Comparison of ENCODE assay signal across 1 cellular context in the genomic region with DNA sequence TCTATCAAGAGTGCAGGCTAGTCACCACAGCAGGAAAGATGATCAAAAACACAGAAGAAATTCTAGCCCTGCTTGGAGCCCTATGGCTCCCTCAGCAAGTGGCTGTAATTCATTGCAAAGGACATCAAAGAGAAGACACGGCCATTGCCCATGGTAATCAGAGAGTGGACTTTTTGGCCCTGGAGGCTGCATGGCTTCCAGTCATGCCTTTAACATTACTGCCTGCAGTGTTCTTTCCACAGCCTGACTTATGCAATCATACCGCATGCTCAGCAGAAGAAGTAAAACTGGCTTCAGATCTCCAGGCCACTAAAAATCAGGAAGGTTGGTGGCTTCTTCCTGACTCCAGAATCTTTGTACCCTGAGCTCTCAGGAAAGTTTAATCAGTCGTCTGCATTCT.
DNase-seq lines count a peak whose midpoint lies in the region; ATAC-seq and TF ChIP-seq lines count a peak whose summit lies in the region.
"Not testable (repeated sequence)": the region's sequence is repeated elsewhere in the genome, so short reads cannot be mapped to it uniquely, and the experiment has no call there.

No MANE protein-coding gene starts in this region.

- not testable (repeated sequence) for H3K27ac ChIP-seq in gastrocnemius medialis

- in situ Hi-C loops in gastrocnemius medialis (cut with MboI; ENCODE audit: low sequenced_read_pairs in 4 of 4): not testable (repeated sequence)

- not testable (repeated sequence) for DNase-seq in gastrocnemius medialis

- not testable (repeated sequence) for H3K9me3 ChIP-seq in gastrocnemius medialis

- not testable (repeated sequence) for TF ChIP-seq CTCF in gastrocnemius medialis (IDR thresholded peaks at IDR 0.05 in 4 of 5, conservative IDR thresholded peaks at IDR 0.05 in 1 of 5)

- not testable (repeated sequence) for TF ChIP-seq POLR2A in gastrocnemius medialis (IDR thresholded peaks at IDR 0.05)

- not testable (repeated sequence) for H3K4me1 ChIP-seq in gastrocnemius medialis

- H3K27me3 ChIP-seq in gastrocnemius medialis: not testable (repeated sequence)

- intact Hi-C loops in gastrocnemius medialis (cut with DNase I; ENCODE audit: low total_unique reads): not testable (repeated sequence)

- not testable (repeated sequence) for H3K36me3 ChIP-seq in gastrocnemius medialis

- not testable (repeated sequence) for H3K4me3 ChIP-seq in gastrocnemius medialis

- ATAC-seq in gastrocnemius medialis: peak; percentile 65 to 82
